ENCODE assay signal across 9 cellular contexts in the genomic region with DNA sequence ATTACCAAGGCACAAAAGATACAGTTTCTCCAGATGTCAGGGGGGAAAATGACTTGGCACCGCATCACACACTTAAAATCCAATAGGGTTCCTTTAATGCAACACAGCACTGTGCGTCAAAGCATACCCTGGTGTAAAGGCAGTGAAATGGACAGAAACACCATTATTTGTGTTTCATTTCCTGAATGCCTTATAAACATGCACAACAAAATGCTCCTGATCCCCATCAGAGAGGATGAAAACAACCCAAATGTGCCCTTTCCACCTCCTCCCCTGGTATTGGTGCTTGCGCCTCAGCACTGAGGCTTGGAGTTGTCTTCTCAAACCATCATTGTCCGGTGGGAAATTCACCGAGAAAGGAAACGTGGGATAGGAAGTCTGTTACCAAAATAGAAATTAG. TPM values are rescaled to one million over a fixed set of nuclear protein-coding genes. Genes with fewer than 3 reads are reported as not detected.
DNase-seq lines count a peak whose midpoint lies in the region; ATAC-seq and TF ChIP-seq lines count a peak whose summit lies in the region.
"Had no signal": no experiment of that assay in that cellular context is flagged by ENCODE, and none has a peak within 500 bp of the region (broad histone marks: within the 10 kb centered on the region; RNA-seq: fewer than 3 reads in every experiment).

No MANE protein-coding gene starts in this region.

- peak overlapping the region; percentile 87 for H3K23ac ChIP-seq in trophoblast cell (ENCODE audit: low read length)

- H3K27ac ChIP-seq in CD4-positive, alpha-beta memory T cell (ENCODE audit: low read depth, low read length), result peak overlapping the region; percentile 95
- peak overlapping the region; percentile 86 for H3K27ac ChIP-seq in foreskin keratinocyte
- peak overlapping the region; percentile 82 for H3K27ac ChIP-seq in trophoblast cell (ENCODE audit: low read depth, low read length)

- H3K14ac ChIP-seq in trophoblast cell (ENCODE audit: low read length), result no peak overlapping the region

- no peak overlapping the region for H4K12ac ChIP-seq in trophoblast cell (ENCODE audit: low read depth, low read length)

- H3K79me2 ChIP-seq in trophoblast cell (ENCODE audit: control insufficient read depth, insufficient read depth, low read length, poor library complexity), result peaks cover 13% of the 10 kb centered on the region

- peaks cover 5% of the 10 kb centered on the region for H3K36me3 ChIP-seq in CD4-positive, alpha-beta memory T cell (ENCODE audit: insufficient read depth, low read length)
- H3K36me3 ChIP-seq in trophoblast cell (ENCODE audit: control insufficient read depth in 1 of 2, insufficient read depth in 2 of 2, low read length in 2 of 2), result no peaks in the 10 kb centered on the region

- H2AFZ ChIP-seq in trophoblast cell (ENCODE audit: insufficient read depth, low read length, poor library complexity), result no peak overlapping the region

- POLR2A ChIA-PET in CD4-positive, alpha-beta memory T cell (lab: Charles Lee; ENCODE audit: partially characterized antibody), result interaction anchor here (8.4 kb wide), 1 partner anchor 18 kb away, joined by 98 read pairs; a partner anchor contains a TSS
- POLR2A ChIA-PET in activated CD4-positive, alpha-beta memory T cell treated with anti-CD3 and anti-CD28 coated beads, Interleukin-2, amount 10 ng/mL, durations not matched to agents 7 days and 5 days (lab: Charles Lee), result interaction anchor here (1.3 to 8.0 kb wide), 9 partner anchors 8 to 462 kb away, joined by 3 to 138 read pairs (median 7); a partner anchor contains a TSS

- no peaks in the 10 kb centered on the region for H3K9me3 ChIP-seq in CD4-positive, alpha-beta memory T cell (ENCODE audit: control insufficient read depth in 1 of 2, low read length in 2 of 2)
- no peaks in the 10 kb centered on the region for H3K9me3 ChIP-seq in trophoblast cell (ENCODE audit: insufficient read depth, low read depth, low read length)

- peak overlapping the region; percentile 85 for H3K4me2 ChIP-seq in trophoblast cell (ENCODE audit: low read length)

- peak overlapping the region; percentile 95 to 98 (median 96) for H3K4me3 Mint-ChIP-seq in CD4-positive, alpha-beta memory T cell
- H3K4me3 Mint-ChIP-seq in activated CD4-positive, alpha-beta memory T cell treated with anti-CD3 and anti-CD28 coated beads, Interleukin-2, amount 10 ng/mL, durations not matched to agents 7 days and 5 days, result peak overlapping the region; percentile 96

- H4K91ac ChIP-seq in trophoblast cell (ENCODE audit: low read depth, low read length), result no peak overlapping the region

- peak overlapping the region; percentile 94 for H3K9ac ChIP-seq in trophoblast cell (ENCODE audit: low read length)

- no peak overlapping the region for H2BK12ac ChIP-seq in trophoblast cell (ENCODE audit: low read length)

- peak overlapping the region; percentile 70 to 92 for H3K4me3 ChIP-seq in CD4-positive, alpha-beta memory T cell (ENCODE audit: low read length in 2 of 2)
- peak overlapping the region; percentile 91 for H3K4me3 ChIP-seq in trophoblast cell (ENCODE audit: low read depth, low read length)

- H3K36me3 Mint-ChIP-seq in CD4-positive, alpha-beta memory T cell, result peaks cover 8% of the 10 kb centered on the region in 2 donors
- peaks cover 30% of the 10 kb centered on the region for H3K36me3 Mint-ChIP-seq in activated CD4-positive, alpha-beta memory T cell treated with anti-CD3 and anti-CD28 coated beads, Interleukin-2, amount 10 ng/mL, durations not matched to agents 7 days and 5 days (ENCODE audit: low read depth)

- ATAC-seq in foreskin keratinocyte, result no peak
- no peak for ATAC-seq in HG03108 (IDR thresholded peaks at IDR 0.05; ENCODE audit: unreplicated experiment)

- H3K4me1 Mint-ChIP-seq in CD4-positive, alpha-beta memory T cell, result peaks cover 38 to 74% (median 53%) of the 10 kb centered on the region in 4 donors
- H3K4me1 Mint-ChIP-seq in activated CD4-positive, alpha-beta memory T cell treated with anti-CD3 and anti-CD28 coated beads, Interleukin-2, amount 10 ng/mL, durations not matched to agents 7 days and 5 days, result peaks cover 59% of the 10 kb centered on the region

- peak overlapping the region; percentile 19 for H3K4ac ChIP-seq in trophoblast cell (ENCODE audit: low read depth, low read length)

- H3K27ac Mint-ChIP-seq in CD4-positive, alpha-beta memory T cell, result peak overlapping the region; percentile 87 to 98 (median 96)
- H3K27ac Mint-ChIP-seq in activated CD4-positive, alpha-beta memory T cell treated with anti-CD3 and anti-CD28 coated beads, Interleukin-2, amount 10 ng/mL, durations not matched to agents 7 days and 5 days, result peak overlapping the region; percentile 95

- H2BK5ac ChIP-seq in trophoblast cell (ENCODE audit: low read depth, low read length, poor library complexity), result no peak overlapping the region

- no CpG with 5 or more reads among the region's 6 CpGs for WGBS in trophoblast cell (ENCODE audit: extremely low coverage, insufficient coverage, insufficient read length)

- H4K8ac ChIP-seq in trophoblast cell (ENCODE audit: low read depth, low read length), result no peak overlapping the region

- H3K9me3 Mint-ChIP-seq in CD4-positive, alpha-beta memory T cell, result peaks cover 0 to 3% (median 0%) of the 10 kb centered on the region in 8 donors
- no peaks in the 10 kb centered on the region for H3K9me3 Mint-ChIP-seq in activated CD4-positive, alpha-beta memory T cell treated with anti-CD3 and anti-CD28 coated beads, Interleukin-2, amount 10 ng/mL, durations not matched to agents 7 days and 5 days

- no peak overlapping the region for H2BK120ac ChIP-seq in trophoblast cell (ENCODE audit: insufficient read depth, low read length, poor library complexity)

- no peaks in the 10 kb centered on the region for H3K27me3 Mint-ChIP-seq in CD4-positive, alpha-beta memory T cell
- H3K27me3 Mint-ChIP-seq in activated CD4-positive, alpha-beta memory T cell treated with anti-CD3 and anti-CD28 coated beads, Interleukin-2, amount 10 ng/mL, durations not matched to agents 7 days and 5 days, result no peaks in the 10 kb centered on the region

- CTCF ChIA-PET in CD4-positive, alpha-beta memory T cell (lab: Charles Lee; ENCODE audit: partially characterized antibody), result interaction anchor here (1.2 to 1.3 kb wide), 2 partner anchors 19 to 128 kb away, joined by 3 to 4 read pairs; no protein-coding TSS in a partner anchor
- CTCF ChIA-PET in activated CD4-positive, alpha-beta memory T cell treated with anti-CD3 and anti-CD28 coated beads, Interleukin-2, amount 10 ng/mL, durations not matched to agents 7 days and 5 days (lab: Charles Lee), result interaction anchor here (3.0 kb wide), 1 partner anchor 17 kb away, joined by 18 read pairs; no protein-coding TSS in a partner anchor

- intact Hi-C loops in CD4-positive, alpha-beta memory T cell (cut with micrococcal nuclease), result loop anchor here (2.0 to 10.0 kb wide), 2 partner anchors 137 to 1247 kb away; a partner anchor contains a TSS

- peak in 4 of 5 donors; percentile 16 to 40 (median 24) for DNase-seq in CD4-positive, alpha-beta memory T cell
- DNase-seq in HS-5 (ENCODE audit: low read depth) (peak; percentile 46), foreskin keratinocyte (peak in 1 of 2 donors; percentile 18), trophoblast cell (peak in 1 of 2 donors; percentile 28), NCI-H2081 treated with DMSO at 0.1 percent for 48 hours (lab: John Stamatoyannopoulos, UW) (no peak)
- DNase-seq in activated CD4-positive, alpha-beta memory T cell treated with anti-CD3 and anti-CD28 coated beads, Interleukin-2, amount 10 ng/mL, durations not matched to agents 7 days and 5 days, result no peak
- DNase-seq in stimulated activated CD8-positive, alpha-beta memory T cell treated with anti-CD3 and anti-CD28 coated beads, Interleukin-4, amount 100 ng/mL, for 48 hours, result no peak

- no peak overlapping the region for H2AK5ac ChIP-seq in trophoblast cell (ENCODE audit: low read length)

- H3K79me1 ChIP-seq in trophoblast cell (ENCODE audit: low read length), result peaks cover 6% of the 10 kb centered on the region

- no peak for TF ChIP-seq CTCF in foreskin keratinocyte (conservative IDR thresholded peaks at IDR 0.05)

- H3K27me3 ChIP-seq in CD4-positive, alpha-beta memory T cell (ENCODE audit: insufficient read depth, low read length), result no peaks in the 10 kb centered on the region
- H3K27me3 ChIP-seq in foreskin keratinocyte (no peaks in the 10 kb centered on the region), trophoblast cell (ENCODE audit: insufficient read depth, low read length) (no peaks in the 10 kb centered on the region)

- no peak overlapping the region for H3K18ac ChIP-seq in trophoblast cell (ENCODE audit: low read length)

- H3K4me1 ChIP-seq in CD4-positive, alpha-beta memory T cell (ENCODE audit: insufficient read depth, low read length), result peaks cover 69% of the 10 kb centered on the region
- peaks cover 21% of the 10 kb centered on the region for H3K4me1 ChIP-seq in foreskin keratinocyte
- H3K4me1 ChIP-seq in trophoblast cell (ENCODE audit: control insufficient read depth in 1 of 2, insufficient read depth in 2 of 2, low read length in 2 of 2), result no peaks in the 10 kb centered on the region

RNA-seq across cellular contexts. Expression of a gene that starts 0.8 kb away (rescaled TPM):
- 10 to 100 TPM; 60.2 to 73.4 TPM for total RNA-seq in CD4-positive, alpha-beta memory T cell
- polyA plus RNA-seq in CD4-positive, alpha-beta memory T cell, result 100 to 1,000 TPM in 1 of 2 donors, 10 to 100 TPM in 1; 64.2 to 104 TPM
- 100 to 1,000 TPM; 138 to 140 TPM for total RNA-seq in activated CD4-positive, alpha-beta memory T cell treated with anti-CD3 and anti-CD28 coated beads, Interleukin-2, amount 10 ng/mL, durations not matched to agents 7 days and 5 days
- 85.7 and 86.5 TPM in 2 replicates for total RNA-seq in foreskin keratinocyte
- polyA plus RNA-seq in foreskin keratinocyte, result 30.0 and 33.6 TPM in 2 replicates
- polyA plus RNA-seq in trophoblast cell (2013), result 46.2 and 48.6 TPM in 2 replicates

RNA-seq across cellular contexts. Expression of a gene that starts 20.9 kb away (rescaled TPM):
- total RNA-seq in CD4-positive, alpha-beta memory T cell, result not detected
- not detected for polyA plus RNA-seq in CD4-positive, alpha-beta memory T cell
- not detected for total RNA-seq in activated CD4-positive, alpha-beta memory T cell treated with anti-CD3 and anti-CD28 coated beads, Interleukin-2, amount 10 ng/mL, durations not matched to agents 7 days and 5 days
- not detected in 2 replicates for total RNA-seq in foreskin keratinocyte
- not detected in 2 replicates for polyA plus RNA-seq in foreskin keratinocyte
- polyA plus RNA-seq in trophoblast cell (2013), result 12.4 and 12.9 TPM in 2 replicates
- total RNA-seq: subcutaneous adipose tissue had no signal

Comparison
In these comparisons a context has a peak if more than half of its experiments do, and no peak if none do; other contexts are left out.
1. DNase-seq: peak in CD4-positive, alpha-beta memory T cell (4 of 5) and HS-5 (single experiment); none in activated CD4-positive, alpha-beta memory T cell treated with anti-CD3 and anti-CD28 coated beads, Interleukin-2, amount 10 ng/mL, durations not matched to agents 7 days and 5 days (single experiment), NCI-H2081 treated with DMSO at 0.1 percent for 48 hours (single experiment) and stimulated activated CD8-positive, alpha-beta memory T cell treated with anti-CD3 and anti-CD28 coated beads, Interleukin-4, amount 100 ng/mL, for 48 hours (single experiment).
2. Peak in every context shown above with its lines, with median percentiles within 50 percentile points of each other: H3K27ac ChIP-seq.